ENCODE assay signal across 8 cellular contexts in genomic region chr22:41381329-41382097, GRCh38. TPM values are rescaled to one million over a fixed set of nuclear protein-coding genes. Genes with fewer than 3 reads are reported as not detected.
DNase-seq lines count a peak whose midpoint lies in the region; ATAC-seq and TF ChIP-seq lines count a peak whose summit lies in the region.

TEF (plus strand) TSS chr22:41381942; CDS start chr22:41382045, 103 bp downstream.

- in situ Hi-C loops in Panc1 (cut with HindIII; ENCODE audit: low pct_unique_long_range_greater_than_20kb, low sequenced_read_pairs) = no loop called here

- ATAC-seq in GM21786 (IDR thresholded peaks at IDR 0.05; ENCODE audit: unreplicated experiment) = peak; percentile 80
- peak; percentile 93 for ATAC-seq in Panc1
- peak; percentile 91 to 92 for ATAC-seq in activated T-cell treated with anti-CD3 and anti-CD28 coated beads, Interleukin-2, amount 50 U/mL, for 72 hours (replicated peaks in 1 of 2)
- ATAC-seq in esophagus mucosa = peak; percentile 91

- H2AFZ ChIP-seq in KMS-11 (ENCODE audit: low read depth) = peak within 1 kb of the TSS; percentile 70; the same call in 1 of the 2 replicates

- intact Hi-C loops in Panc1 (cut with micrococcal nuclease; ENCODE audit: unreplicated experiment) = no loop called here

- DNase-seq in DMS53 treated with DMSO at 0.1 percent for 48 hours (lab: John Stamatoyannopoulos, UW; ENCODE audit: unreplicated experiment) (peak; percentile 89), Panc1 (ENCODE audit: low read depth, low spot score) (peak; percentile 77)
- peak; percentile 98 to 99 for DNase-seq in activated T-cell treated with anti-CD3 and anti-CD28 coated beads, Interleukin-2, amount 50 U/mL, for 72 hours
- DNase-seq in stimulated activated CD8-positive, alpha-beta memory T cell treated with anti-CD3 and anti-CD28 coated beads, Interleukin-4, amount 100 ng/mL, for 48 hours = peak; percentile 97

- H3K4me3 ChIP-seq in KMS-11 (IDR thresholded peaks at IDR 0.05; ENCODE audit: insufficient read depth, low read depth, low read length) = no peak within 1 kb of the TSS
- peak within 1 kb of the TSS; percentile 54 to 70 for H3K4me3 ChIP-seq in Panc1 (ENCODE audit: low read depth in 2 of 2, low read length in 2 of 2)
- H3K4me3 ChIP-seq in mucosa of stomach (ENCODE audit: low read length) = peak within 1 kb of the TSS; percentile 55

- no peaks in the 10 kb centered on the region for H3K36me3 Mint-ChIP-seq in activated T-cell treated with anti-CD3 and anti-CD28 coated beads, Interleukin-2, amount 50 U/mL, for 72 hours (ENCODE audit: insufficient read depth in 2 of 2)

- H4K20me1 ChIP-seq in KMS-11 (ENCODE audit: insufficient read depth) = no peaks in the 10 kb centered on the region

- H3K27ac ChIP-seq in KMS-11 (peak within 1 kb of the TSS; percentile 69), Panc1 (ENCODE audit: low read length) (peak within 1 kb of the TSS; percentile 88)

- H3K27me3 ChIP-seq in KMS-11 (ENCODE audit: insufficient read depth, low read depth) (no peaks in the 10 kb centered on the region), Panc1 (ENCODE audit: control insufficient read depth, insufficient read depth, low read length) (no peaks in the 10 kb centered on the region), mucosa of stomach (ENCODE audit: control insufficient read depth, insufficient read depth, low read length) (no peaks in the 10 kb centered on the region)

- peak within 1 kb of the TSS; percentile 77 for H3K9ac ChIP-seq in KMS-11
- peak within 1 kb of the TSS; percentile 83 for H3K9ac ChIP-seq in mucosa of stomach (ENCODE audit: low read length)

- no peaks in the 10 kb centered on the region for H3K27me3 Mint-ChIP-seq in activated T-cell treated with anti-CD3 and anti-CD28 coated beads, Interleukin-2, amount 50 U/mL, for 72 hours (ENCODE audit: low read depth)

- TF ChIP-seq CTCF in KMS-11 (conservative IDR thresholded peaks at IDR 0.05; ENCODE audit: low read depth, low read length) = no peak
- TF ChIP-seq CTCF in Panc1 (IDR thresholded peaks at IDR 0.05) = no peak

- peaks cover 14% of the 10 kb centered on the region for H3K4me1 Mint-ChIP-seq in activated T-cell treated with anti-CD3 and anti-CD28 coated beads, Interleukin-2, amount 50 U/mL, for 72 hours (ENCODE audit: low read depth)

- H3K9me3 ChIP-seq in Panc1 (ENCODE audit: control insufficient read depth, insufficient read depth, low read depth, low read length) (no peaks in the 10 kb centered on the region), mucosa of stomach (ENCODE audit: control insufficient read depth, low read length) (no peaks in the 10 kb centered on the region)

- no peaks in the 10 kb centered on the region for H3K9me3 Mint-ChIP-seq in activated T-cell treated with anti-CD3 and anti-CD28 coated beads, Interleukin-2, amount 50 U/mL, for 72 hours

- H3K4me2 ChIP-seq in KMS-11 = peak within 1 kb of the TSS; percentile 57

- H3K4me1 ChIP-seq in KMS-11 (ENCODE audit: low read depth, poor library complexity, severe bottlenecking) = peaks cover 16% of the 10 kb centered on the region
- H3K4me1 ChIP-seq in Panc1 (ENCODE audit: control insufficient read depth, insufficient read depth, low read length) = peaks cover 10% of the 10 kb centered on the region
- H3K4me1 ChIP-seq in mucosa of stomach (ENCODE audit: control insufficient read depth, insufficient read depth, low read length) = peaks cover 27% of the 10 kb centered on the region

- no TSS peak for BruUV-seq in Panc1 (replicated peaks; lab: Mats Ljungman, UMichigan)

- CTCF ChIA-PET in Panc1 (lab: Charles Lee) = interaction anchor here (0.6 to 0.7 kb wide), 2 partner anchors 20 to 25 kb away, joined by 5 to 6 read pairs; no protein-coding TSS in a partner anchor

- H3K4me3 Mint-ChIP-seq in activated T-cell treated with anti-CD3 and anti-CD28 coated beads, Interleukin-2, amount 50 U/mL, for 72 hours = peak within 1 kb of the TSS; percentile 90 to 92

- H3K79me2 ChIP-seq in KMS-11 (ENCODE audit: insufficient read depth, low read depth) = no peaks in the 10 kb centered on the region

- H3K36me3 ChIP-seq in KMS-11 (ENCODE audit: insufficient read depth) = no peaks in the 10 kb centered on the region
- H3K36me3 ChIP-seq in Panc1 (ENCODE audit: control insufficient read depth, insufficient read depth, low read length) = no peaks in the 10 kb centered on the region
- H3K36me3 ChIP-seq in mucosa of stomach (ENCODE audit: control insufficient read depth, insufficient read depth, low read length) = no peaks in the 10 kb centered on the region

- peak within 1 kb of the TSS; percentile 98 for H3K27ac Mint-ChIP-seq in activated T-cell treated with anti-CD3 and anti-CD28 coated beads, Interleukin-2, amount 50 U/mL, for 72 hours

- POLR2A ChIA-PET in Panc1 (lab: Charles Lee) = interaction anchor here (0.6 to 1.0 kb wide), 6 partner anchors 20 to 427 kb away, joined by 4 to 9 read pairs (median 7); no protein-coding TSS in a partner anchor

RNA-seq across cellular contexts. Expression of gene TEF, which starts in this region (rescaled TPM):
- total RNA-seq in Panc1 (2021; ENCODE audit: unreplicated experiment) = 7.8 TPM
- polyA plus RNA-seq in Panc1 (2012; ENCODE audit: insufficient read length) = 5.9 TPM
- total RNA-seq in activated T-cell treated with anti-CD3 and anti-CD28 coated beads, Interleukin-2, amount 50 U/mL, for 72 hours = 1 to 10 TPM; 1.5 to 2.0 TPM
- total RNA-seq in esophagus mucosa = 12.5 TPM
